1 cellular context compared by ENCODE assay signal in the genomic region with DNA sequence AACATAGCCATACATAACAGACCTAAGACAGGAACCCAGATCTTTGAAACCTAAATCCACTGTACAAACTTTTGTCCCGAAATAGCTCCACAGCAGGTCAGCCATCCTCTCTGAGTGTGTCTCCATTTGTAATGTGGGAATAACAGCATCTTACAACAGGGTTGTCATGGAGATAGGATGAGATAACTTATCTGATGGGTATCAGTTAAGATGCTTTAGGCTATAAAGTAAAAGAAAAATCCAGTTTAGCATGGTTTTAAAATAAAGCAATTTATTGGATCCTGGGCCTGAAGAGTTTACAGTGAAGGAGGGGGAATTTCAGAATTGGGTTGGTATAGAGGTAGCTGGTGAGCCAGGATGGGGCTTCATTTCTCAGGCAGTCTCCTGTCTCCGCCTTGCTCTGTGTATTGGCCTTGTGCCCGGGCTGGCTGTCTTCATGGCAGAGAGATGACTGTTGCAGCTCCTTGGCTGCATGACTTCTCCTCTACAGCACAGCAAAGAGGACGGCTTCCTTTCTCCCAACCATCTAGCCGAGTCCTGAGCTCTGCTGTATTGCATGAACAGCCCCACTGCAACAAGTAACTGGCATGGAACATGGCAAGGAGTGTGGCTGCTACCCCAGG.
TF ChIP-seq lines count a peak whose summit lies in the region.

No MANE protein-coding gene starts in this region.

TF ChIP-seq in SK-N-SH treated with all-trans-retinoic acid at 6 μM for 48 hours, 23 proteins besides CTCF, POLR2A, EP300 and RAD21 (continued from another document):
- TF ChIP-seq PPARA (CRISPR knock-in tag; IDR thresholded peaks at IDR 0.05; ENCODE audit: borderline replicate concordance) (no peak), ZNF70 (CRISPR knock-in tag; IDR thresholded peaks at IDR 0.05) (no peak)
TF ChIP-seq in SK-N-SH treated with all-trans-retinoic acid at 6 μM for 48 hours: peak in this region for 0.
